1 cellular context compared by ENCODE assay signal in genomic region chr2:60954139-60954538, GRCh38.
TF ChIP-seq lines count a peak whose summit lies in the region.

No MANE protein-coding gene starts in this region.

TF ChIP-seq in GM12878, 131 proteins besides CTCF, POLR2A, EP300 and RAD21 (continued from another document):
- TF ChIP-seq IRF3 (IDR thresholded peaks at IDR 0.05) (no peak), TAF1 (IDR thresholded peaks at IDR 0.05; ENCODE audit: borderline replicate concordance, low read depth, low read length) (no peak), MTA2 (IDR thresholded peaks at IDR 0.05; ENCODE audit: low read depth) (peak; percentile 97), CBFB (IDR thresholded peaks at IDR 0.05; ENCODE audit: low read depth) (no peak), RUNX3 (IDR thresholded peaks at IDR 0.05; ENCODE audit: low read length) (no peak), SPI1 (IDR thresholded peaks at IDR 0.05; ENCODE audit: borderline replicate concordance, insufficient read depth, low read depth, low read length) (no peak), CBX5 (IDR thresholded peaks at IDR 0.05; ENCODE audit: low read depth) (no peak), RELA (IDR thresholded peaks at IDR 0.05; ENCODE audit: borderline replicate concordance, partially characterized antibody) (no peak), SMAD1 (IDR thresholded peaks at IDR 0.05; ENCODE audit: low read depth, partially characterized antibody) (peak; percentile 36), CBX3 (IDR thresholded peaks at IDR 0.05; ENCODE audit: borderline replicate concordance, low read depth) (no peak), ZNF622 (IDR thresholded peaks at IDR 0.05) (no peak), SREBF1 (IDR thresholded peaks at IDR 0.05; ENCODE audit: low read length) (no peak), RCOR1 (conservative IDR thresholded peaks at IDR 0.05; ENCODE audit: low read depth, low read length) (no peak), DPF2 (IDR thresholded peaks at IDR 0.05) (peak; percentile 58; the same call in 1 of the 2 replicates), HDAC2 (IDR thresholded peaks at IDR 0.05) (no peak), RBBP5 (conservative IDR thresholded peaks at IDR 0.05) (no peak), NR2C2 (IDR thresholded peaks at IDR 0.05; ENCODE audit: borderline replicate concordance, control insufficient read depth, insufficient read length, low read depth) (no peak), EZH2 (IDR thresholded peaks at IDR 0.05; ENCODE audit: borderline replicate concordance, control insufficient read depth, low read depth, low read length) (no peak)
